ENCODE assay signal across 16 cellular contexts in the genomic region with DNA sequence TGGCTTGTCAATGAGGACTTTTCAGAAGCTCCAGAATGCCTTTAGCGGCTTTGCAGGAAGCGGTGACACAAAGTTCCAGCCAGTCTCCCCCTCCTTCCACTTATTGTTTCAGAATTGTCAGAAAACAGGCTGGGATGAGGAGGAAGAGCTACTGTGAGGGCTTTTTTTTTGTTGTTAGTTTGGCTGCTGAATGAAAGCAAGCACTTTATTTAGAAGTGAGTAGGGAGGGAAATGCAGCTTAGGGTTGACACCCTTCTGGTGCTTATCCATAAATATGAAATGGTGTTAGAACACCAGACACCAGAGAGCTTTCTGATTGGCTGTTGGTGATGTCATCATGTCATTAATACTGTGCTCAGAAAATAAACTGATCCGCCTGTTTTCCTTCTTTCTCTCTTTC.
DNase-seq lines count a peak whose midpoint lies in the region; ATAC-seq and TF ChIP-seq lines count a peak whose summit lies in the region.
"Had no signal": no experiment of that assay in that cellular context is flagged by ENCODE, and none has a peak within 500 bp of the region (broad histone marks: within the 10 kb centered on the region; RNA-seq: fewer than 3 reads in every experiment).

No MANE protein-coding gene starts in this region.

- no peaks in the 10 kb centered on the region for H3K9me3 ChIP-seq in parathyroid adenoma (ENCODE audit: control insufficient read depth, low read length)
- H3K9me3 ChIP-seq in MG63 = no peaks in the 10 kb centered on the region
- H3K9me3 ChIP-seq: vagina had no signal

- ATAC-seq in left cardiac atrium = peak; percentile 79 to 83
- no peak for ATAC-seq in HG02571 (IDR thresholded peaks at IDR 0.05; ENCODE audit: unreplicated experiment)
- no peak for ATAC-seq in HG03095 (IDR thresholded peaks at IDR 0.05; ENCODE audit: unreplicated experiment)
- ATAC-seq: stimulated activated memory B cell treated with anti-CD40 and anti-IgM and Interleukin-4, amounts not matched to agents 10 μg/mL and 1 μg/mL and 100 μg/mL, for 72 hours had no signal

- DNase-seq in NCI-H1417 (lab: John Stamatoyannopoulos, UW) = peak in 2 of 3 experiments; percentile 18 to 34
- no peak for DNase-seq in NCI-H1417 treated with DMSO at 0.1 percent for 48 hours (lab: John Stamatoyannopoulos, UW)
- peak; percentile 48 for DNase-seq in NCI-H69 (lab: John Stamatoyannopoulos, UW)
- DNase-seq in left cardiac atrium = no peak
- no peak for DNase-seq in MG63
- DNase-seq: activated CD4-positive, CD25-positive, alpha-beta regulatory T cell treated with anti-CD3 and anti-CD28 coated beads, Interleukin-2, amount 50 U/mL, for 72 hours; activated T-cell treated with anti-CD3 and anti-CD28 coated beads, Interleukin-2, amount 50 U/mL, for 48 hours; NCI-H1105; stimulated activated CD4-positive, alpha-beta T cell treated with anti-CD3 and anti-CD28 coated beads, Interleukin-2, amount 100 ng/mL, for 48 hours; SW 1271 had no signal

- TF ChIP-seq CTCF in parathyroid adenoma (IDR thresholded peaks at IDR 0.05) = no peak

- no peaks in the 10 kb centered on the region for H3K36me3 ChIP-seq in parathyroid adenoma (ENCODE audit: control insufficient read depth, insufficient read depth, low read length)
- H3K36me3 ChIP-seq in MG63 = no peaks in the 10 kb centered on the region
- H3K36me3 ChIP-seq: vagina had no signal

- H3K79me2 ChIP-seq in parathyroid adenoma = no peaks in the 10 kb centered on the region

- H3K27me3 ChIP-seq in parathyroid adenoma (ENCODE audit: control insufficient read depth, insufficient read depth, low read length) (no peaks in the 10 kb centered on the region), MG63 (no peaks in the 10 kb centered on the region)
- H3K27me3 ChIP-seq: dorsolateral prefrontal cortex, vagina had no signal

- H3K27ac ChIP-seq in parathyroid adenoma = no peak overlapping the region
- H3K27ac ChIP-seq: vagina had no signal

- peaks cover 23% of the 10 kb centered on the region for H3K4me1 ChIP-seq in parathyroid adenoma

- no peak overlapping the region for H3K4me2 ChIP-seq in parathyroid adenoma (ENCODE audit: low read length)

- no peak overlapping the region for H3K9ac ChIP-seq in parathyroid adenoma

- peak overlapping the region; percentile 54 for H2AFZ ChIP-seq in parathyroid adenoma

- intact Hi-C loops in left cardiac atrium (cut with DNase I) = no loop called here

- H3K4me3 ChIP-seq in parathyroid adenoma (ENCODE audit: low read depth, low read length) (no peak overlapping the region), MG63 (no peak overlapping the region)
- H3K4me3 ChIP-seq: vagina had no signal

Comparison
In these comparisons a context has a peak if more than half of its experiments do, and no peak if none do; other contexts are left out.
1. DNase-seq: peak in NCI-H1417 (2 of 3) and NCI-H69 (single experiment); none in NCI-H1417 treated with DMSO at 0.1 percent for 48 hours (single experiment), left cardiac atrium (single experiment) and MG63 (single experiment).
2. ATAC-seq: peak in left cardiac atrium (2 of 2); none in HG02571 (single experiment) and HG03095 (single experiment).